ENCODE assay signal across 24 cellular contexts in genomic region chr7:34191041-34191440, GRCh38.
"Had no signal": no experiment of that assay in that cellular context is flagged by ENCODE, and none has a peak within 500 bp of the region (broad histone marks: within the 10 kb centered on the region; RNA-seq: fewer than 3 reads in every experiment).

No MANE protein-coding gene starts in this region.

- H3K27ac ChIP-seq: left lung, ovary, skin epidermis, suprapubic skin, thoracic aorta, tibial artery, uterus had no signal

- H3K27me3 ChIP-seq: left lung, ovary, suprapubic skin, tibial artery, uterus had no signal

- H3K4me1 Mint-ChIP-seq: immature natural killer cell; mesothelial cell of epicardium; naive B cell; natural killer cell; stimulated activated naive B cell treated with anti-CD40 and anti-IgM and Interleukin-4, amounts not matched to agents 10 μg/mL and 1 μg/mL and 100 μg/mL, for 72 hours had no signal

- H3K4me1 ChIP-seq: left lung, suprapubic skin, uterus had no signal

- ATAC-seq: left colon; left lung; natural killer cell; stimulated activated naive B cell treated with anti-CD40 and anti-IgM and Interleukin-4, amounts not matched to agents 10 μg/mL and 1 μg/mL and 100 μg/mL, for 72 hours had no signal

- H3K27ac Mint-ChIP-seq: immature natural killer cell; mesothelial cell of epicardium; naive B cell; natural killer cell; nephron progenitor cell; progenitor cell of endocrine pancreas; stimulated activated naive B cell treated with anti-CD40 and anti-IgM and Interleukin-4, amounts not matched to agents 10 μg/mL and 1 μg/mL and 100 μg/mL, for 72 hours; stimulated activated naive CD8-positive, alpha-beta T cell treated with anti-CD3 and anti-CD28 coated beads, Interleukin-15, Interleukin-2, amounts not matched to agents 100 ng/mL and 50 ng/mL, for 24 hours; type B pancreatic cell had no signal

- H3K36me3 Mint-ChIP-seq: immature natural killer cell; mesothelial cell of epicardium; naive B cell; natural killer cell; stimulated activated naive B cell treated with anti-CD40 and anti-IgM and Interleukin-4, amounts not matched to agents 10 μg/mL and 1 μg/mL and 100 μg/mL, for 72 hours; type B pancreatic cell had no signal

- H3K4me3 Mint-ChIP-seq: immature natural killer cell; mesothelial cell of epicardium; naive B cell; natural killer cell; nephron progenitor cell; stimulated activated naive B cell treated with anti-CD40 and anti-IgM and Interleukin-4, amounts not matched to agents 10 μg/mL and 1 μg/mL and 100 μg/mL, for 72 hours; stimulated activated naive CD8-positive, alpha-beta T cell treated with anti-CD3 and anti-CD28 coated beads, Interleukin-15, Interleukin-2, amounts not matched to agents 100 ng/mL and 50 ng/mL, for 24 hours; type B pancreatic cell had no signal

- H3K27me3 Mint-ChIP-seq: naive B cell; progenitor cell of endocrine pancreas; stimulated activated naive B cell treated with anti-CD40 and anti-IgM and Interleukin-4, amounts not matched to agents 10 μg/mL and 1 μg/mL and 100 μg/mL, for 72 hours; stimulated activated naive CD8-positive, alpha-beta T cell treated with anti-CD3 and anti-CD28 coated beads, Interleukin-15, Interleukin-2, amounts not matched to agents 100 ng/mL and 50 ng/mL, for 24 hours; type B pancreatic cell had no signal

- H3K9me3 Mint-ChIP-seq: mesothelial cell of epicardium; nephron progenitor cell; stimulated activated naive CD8-positive, alpha-beta T cell treated with anti-CD3 and anti-CD28 coated beads, Interleukin-15, Interleukin-2, amounts not matched to agents 100 ng/mL and 50 ng/mL, for 24 hours; type B pancreatic cell had no signal

- H3K36me3 ChIP-seq: left lung, ovary, suprapubic skin, thoracic aorta, tibial artery, uterus had no signal

- H3K9me3 ChIP-seq: left lung, ovary, suprapubic skin, thoracic aorta, tibial artery, uterus had no signal

- H3K4me3 ChIP-seq: left lung, lung, ovary, skin epidermis, suprapubic skin, thoracic aorta, tibial artery, uterus had no signal

- DNase-seq: immature natural killer cell; kidney; left colon; left lung; mesendoderm; naive B cell; natural killer cell; nephron progenitor cell; ovary; stimulated activated CD4-positive, alpha-beta T cell treated with anti-CD3 and anti-CD28 coated beads, Interleukin-12 subunit alpha, Interleukin-12 subunit beta, amount 100 ng/mL, for 4 hours; stimulated activated CD4-positive, alpha-beta T cell treated with anti-CD3 and anti-CD28 coated beads, Interleukin-15, amount 100 ng/mL, for 24 hours; stimulated activated CD4-positive, alpha-beta T cell treated with anti-CD3 and anti-CD28 coated beads, Interleukin-2, amount 100 ng/mL, for 24 hours; stimulated activated CD4-positive, alpha-beta T cell treated with anti-CD3 and anti-CD28 coated beads, Interleukin-4, amount 100 ng/mL, for 1 hour; stimulated activated naive B cell treated with anti-CD40 and anti-IgM and Interleukin-4, amounts not matched to agents 10 μg/mL and 1 μg/mL and 100 μg/mL, for 72 hours; tibial artery; uterus had no signal
